In genomic region chr14:61179061-61179675, GRCh38 we compare ENCODE assay signal across 11 cellular contexts.
DNase-seq lines count a peak whose midpoint lies in the region; ATAC-seq, FAIRE-seq and TF ChIP-seq lines count a peak whose summit lies in the region.
"Had no signal": no experiment of that assay in that cellular context is flagged by ENCODE, and none has a peak within 500 bp of the region (broad histone marks: within the 10 kb centered on the region; RNA-seq: fewer than 3 reads in every experiment).

No MANE protein-coding gene starts in this region.

- DNase-seq in AG10803 (ENCODE audit: low read depth) (peak; percentile 47), HTR-8/SVneo (ENCODE audit: insufficient read length, low spot score) (peak; percentile 75), adipocyte (ENCODE audit: low read depth) (no peak), kidney glomerular epithelial cell (lab: John Stamatoyannopoulos, UW) (peak; percentile 80), CD14-positive monocyte (ENCODE audit: low spot score) (no peak), NCI-H1105 treated with DMSO at 0.1 percent for 48 hours (lab: John Stamatoyannopoulos, UW) (no peak), NOMO-1 (lab: John Stamatoyannopoulos, UW; ENCODE audit: unreplicated experiment in 2 of 2) (no peak)
- DNase-seq: CD8-positive, alpha-beta T cell had no signal

- no peak overlapping the region for H3K27ac Mint-ChIP-seq in CD14-positive monocyte
- H3K27ac Mint-ChIP-seq: CD8-positive, alpha-beta T cell; progenitor cell of endocrine pancreas had no signal

- no peaks in the 10 kb centered on the region for H3K4me1 Mint-ChIP-seq in CD14-positive monocyte

- ATAC-seq in GM18868 (IDR thresholded peaks at IDR 0.05; ENCODE audit: unreplicated experiment): no peak
- ATAC-seq: CD8-positive, alpha-beta T cell had no signal

- H3K27me3 Mint-ChIP-seq in CD14-positive monocyte (ENCODE audit: low read depth in 3 of 3): peaks cover 15 to 23% (median 20%) of the 10 kb centered on the region in 3 donors

- FAIRE-seq in HTR-8/SVneo (lab: Jason Lieb, UNC): no peak

- H3K4me1 ChIP-seq in adipocyte (ENCODE audit: control insufficient read depth, insufficient read depth, low read length): peaks cover 40% of the 10 kb centered on the region

- peak overlapping the region; percentile 25 for H3K9ac ChIP-seq in adipocyte (ENCODE audit: low read length)

- intact Hi-C loops in CD14-positive monocyte (cut with micrococcal nuclease): no loop called here

- no peaks in the 10 kb centered on the region for H3K36me3 Mint-ChIP-seq in CD14-positive monocyte
- H3K36me3 Mint-ChIP-seq: CD8-positive, alpha-beta T cell had no signal

- H3K9me3 ChIP-seq in adipocyte (ENCODE audit: control insufficient read depth, low read length): no peaks in the 10 kb centered on the region
- H3K9me3 ChIP-seq: adrenal gland had no signal

- H3K36me3 ChIP-seq in adipocyte (ENCODE audit: control insufficient read depth, insufficient read depth, low read length, severe bottlenecking): no peaks in the 10 kb centered on the region
- H3K36me3 ChIP-seq: adrenal gland had no signal

- TF ChIP-seq CTCF in AG10803 (conservative IDR thresholded peaks at IDR 0.05; ENCODE audit: low read length) (no peak), CD14-positive monocyte (IDR thresholded peaks at IDR 0.05) (no peak)

- H3K4me3 ChIP-seq in AG10803 (ENCODE audit: low read length) (no peak overlapping the region), adipocyte (ENCODE audit: low read length) (no peak overlapping the region)

- no peaks in the 10 kb centered on the region for H3K27me3 ChIP-seq in adipocyte (replicated peaks; ENCODE audit: control insufficient read depth, insufficient read depth, low read length)
- H3K27me3 ChIP-seq: adrenal gland had no signal

- H3K4me3 Mint-ChIP-seq in CD14-positive monocyte: no peak overlapping the region

- H3K9me3 Mint-ChIP-seq in CD14-positive monocyte: peaks cover 0 to 2% (median 0%) of the 10 kb centered on the region in 7 donors
- H3K9me3 Mint-ChIP-seq: CD8-positive, alpha-beta T cell had no signal

Comparison
In these comparisons a context has a peak if more than half of its experiments do, and no peak if none do; other contexts are left out.
1. DNase-seq: peak in AG10803 (single experiment), HTR-8/SVneo (single experiment) and kidney glomerular epithelial cell (single experiment); none in adipocyte (single experiment), CD14-positive monocyte (single experiment), NCI-H1105 treated with DMSO at 0.1 percent for 48 hours (single experiment) and NOMO-1 (0 of 2).